ENCODE assay signal across 14 cellular contexts in the genomic region with DNA sequence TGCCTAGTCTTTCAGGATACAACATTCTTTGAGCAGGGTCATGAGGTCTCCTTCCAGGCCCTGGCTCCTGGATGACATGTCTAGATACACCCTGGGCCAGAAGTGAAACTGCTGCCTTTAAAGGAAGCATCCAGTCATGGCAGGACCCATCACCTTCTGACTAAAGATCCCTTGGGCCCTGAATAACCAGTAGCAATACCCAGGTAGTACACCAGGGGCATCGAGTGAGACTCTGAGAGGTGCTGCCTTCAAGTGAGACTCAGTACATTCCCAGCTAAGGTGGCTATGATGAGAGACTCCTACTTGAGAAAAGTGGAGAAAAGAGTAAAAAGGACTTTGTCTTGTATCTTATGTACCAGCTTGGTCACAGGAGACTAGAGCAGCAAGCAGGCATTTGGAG. TPM values are rescaled to one million over a fixed set of nuclear protein-coding genes. Genes with fewer than 3 reads are reported as not detected.
DNase-seq lines count a peak whose midpoint lies in the region; ATAC-seq, FAIRE-seq and TF ChIP-seq lines count a peak whose summit lies in the region.
"Had no signal": no experiment of that assay in that cellular context is flagged by ENCODE, and none has a peak within 500 bp of the region (broad histone marks: within the 10 kb centered on the region; RNA-seq: fewer than 3 reads in every experiment).

No MANE protein-coding gene starts in this region.

- no peak for TF ChIP-seq RAD21 in GM12878 (IDR thresholded peaks at IDR 0.05; ENCODE audit: insufficient read depth, low read depth, low read length)

- no peak overlapping the region for H3K4me3 ChIP-seq in Karpas-422 (ENCODE audit: low read length)
- no peak overlapping the region for H3K4me3 ChIP-seq in GM12878
- H3K4me3 ChIP-seq in thyroid gland (replicated peaks in 1 of 3) = no peak overlapping the region
- H3K4me3 ChIP-seq: GM23248 had no signal

- no peak overlapping the region for H3K9ac ChIP-seq in Karpas-422 (ENCODE audit: low read length)
- H3K9ac ChIP-seq in GM12878 (ENCODE audit: control insufficient read depth, insufficient read depth, low read length) = no peak overlapping the region
- H3K9ac ChIP-seq: GM23248 had no signal

- POLR2A ChIA-PET in GM12878 (lab: Charles Lee) = no interaction called here
- POLR2A ChIA-PET in naive thymus-derived CD8-positive, alpha-beta T cell (lab: Charles Lee) = no interaction called here

- no peak for TF ChIP-seq POLR2A in GM12878 (IDR thresholded peaks at IDR 0.05; ENCODE audit: low read depth, low read length)
- no peak for TF ChIP-seq POLR2A in thyroid gland (IDR thresholded peaks at IDR 0.05)

- H3K9me3 Mint-ChIP-seq in stimulated activated naive CD8-positive, alpha-beta T cell treated with anti-CD3 and anti-CD28 coated beads, Interleukin-15, amount 100 ng/mL, for 72 hours = no peaks in the 10 kb centered on the region
- peaks cover 0 to 11% (median 3%) of the 10 kb centered on the region in 9 donors for H3K9me3 Mint-ChIP-seq in naive thymus-derived CD8-positive, alpha-beta T cell
- H3K9me3 Mint-ChIP-seq: natural killer cell had no signal

- H2AFZ ChIP-seq in Karpas-422 (ENCODE audit: low read length) = no peak overlapping the region
- H2AFZ ChIP-seq in GM12878 (ENCODE audit: control insufficient read depth, low read depth, low read length) = no peak overlapping the region
- H2AFZ ChIP-seq: GM23248 had no signal

- RAD21 ChIA-PET in GM12878 (lab: Charles Lee; ENCODE audit: unreplicated experiment) = no interaction called here

- H3K36me3 ChIP-seq in Karpas-422 (ENCODE audit: insufficient read depth, low read length) = no peaks in the 10 kb centered on the region
- no peaks in the 10 kb centered on the region for H3K36me3 ChIP-seq in GM12878 (ENCODE audit: control insufficient read depth in 2 of 2, insufficient read depth in 2 of 2, low read length in 1 of 2)
- no peaks in the 10 kb centered on the region for H3K36me3 ChIP-seq in thyroid gland

- no peak for FAIRE-seq in GM12878 (lab: Jason Lieb, UNC)

- H3K4me1 ChIP-seq in Karpas-422 (ENCODE audit: low read length) = no peaks in the 10 kb centered on the region
- no peaks in the 10 kb centered on the region for H3K4me1 ChIP-seq in GM12878 (ENCODE audit: control insufficient read depth, insufficient read depth, low read length)
- no peaks in the 10 kb centered on the region for H3K4me1 ChIP-seq in thyroid gland

- DNase-seq in stimulated activated naive CD8-positive, alpha-beta T cell treated with anti-CD3 and anti-CD28 coated beads, Interleukin-15, Interleukin-2, amounts not matched to agents 100 U/mL and 50 U/mL, for 24 hours = peak; percentile 4
- no peak for DNase-seq in stimulated activated naive CD8-positive, alpha-beta T cell treated with anti-CD3 and anti-CD28 coated beads, Interleukin-15, amount 100 ng/mL, for 72 hours
- DNase-seq in Karpas-422 = peak; percentile 59
- DNase-seq in GM12878 (ENCODE audit: low read depth, low spot score) = no peak
- no peak for DNase-seq in thyroid gland
- no peak for DNase-seq in NCI-H187 (lab: John Stamatoyannopoulos, UW)
- DNase-seq in naive thymus-derived CD8-positive, alpha-beta T cell = no peak
- DNase-seq: activated T-cell treated with anti-CD3 and anti-CD28 coated beads, Interleukin-2, amount 50 U/mL, for 48 hours; GM23248; natural killer cell; NCI-H1105 treated with DMSO at 0.1 percent for 48 hours; substantia nigra had no signal

- H4K20me1 ChIP-seq in Karpas-422 (ENCODE audit: insufficient read depth, low read depth, low read length) (no peaks in the 10 kb centered on the region), GM12878 (ENCODE audit: control insufficient read depth, insufficient read depth) (no peaks in the 10 kb centered on the region)

- no peak overlapping the region for H3K4me3 Mint-ChIP-seq in stimulated activated naive CD8-positive, alpha-beta T cell treated with anti-CD3 and anti-CD28 coated beads, Interleukin-15, amount 100 ng/mL, for 72 hours
- H3K4me3 Mint-ChIP-seq in naive thymus-derived CD8-positive, alpha-beta T cell = no peak overlapping the region
- H3K4me3 Mint-ChIP-seq: natural killer cell had no signal

- H3K9me3 ChIP-seq in Karpas-422 (ENCODE audit: low read length) (no peaks in the 10 kb centered on the region), GM12878 (replicated peaks; ENCODE audit: control insufficient read depth, insufficient read depth, low read length) (no peaks in the 10 kb centered on the region), thyroid gland (no peaks in the 10 kb centered on the region)

- no peaks in the 10 kb centered on the region for H3K4me1 Mint-ChIP-seq in stimulated activated naive CD8-positive, alpha-beta T cell treated with anti-CD3 and anti-CD28 coated beads, Interleukin-15, amount 100 ng/mL, for 72 hours
- no peaks in the 10 kb centered on the region for H3K4me1 Mint-ChIP-seq in naive thymus-derived CD8-positive, alpha-beta T cell
- H3K4me1 Mint-ChIP-seq: natural killer cell had no signal

- H3K27ac ChIP-seq in Karpas-422 (ENCODE audit: low read length) = no peak overlapping the region
- H3K27ac ChIP-seq in GM12878 (ENCODE audit: control insufficient read depth, insufficient read depth) = no peak overlapping the region
- H3K27ac ChIP-seq in thyroid gland = no peak overlapping the region
- H3K27ac ChIP-seq: GM23248 had no signal

- in situ Hi-C loops in GM12878 (cut with MboI) = no loop called here

- peak in 1 of 3 experiments; percentile 32; a peak in 1 of 6 replicates for TF ChIP-seq CTCF in GM12878 (IDR thresholded peaks at IDR 0.05 in 2 of 3, conservative IDR thresholded peaks at IDR 0.05 in 1 of 3; ENCODE audit: control insufficient read depth in 2 of 3, extremely low read depth in 1 of 3, insufficient read depth in 1 of 3, low read depth in 3 of 3, low read length in 3 of 3)
- no peak for TF ChIP-seq CTCF in thyroid gland (IDR thresholded peaks at IDR 0.05)

- intact Hi-C loops in GM12878 (cut with micrococcal nuclease; ENCODE audit: unreplicated experiment) = no loop called here
- intact Hi-C loops in thyroid gland (cut with DNase I) = no loop called here

- SMC1A ChIA-PET in GM12878 (lab: Charles Lee; ENCODE audit: uncharacterized antibody, unreplicated experiment) = no interaction called here

- no peaks in the 10 kb centered on the region for H3K9me2 ChIP-seq in Karpas-422 (replicated peaks; ENCODE audit: insufficient read depth, low read length)

- H3K79me2 ChIP-seq in Karpas-422 (ENCODE audit: low read length) (no peaks in the 10 kb centered on the region), GM12878 (ENCODE audit: control insufficient read depth, insufficient read depth, low read length) (no peaks in the 10 kb centered on the region)

- peak overlapping the region in 1 of 2 donors; percentile 3 for H3K27ac Mint-ChIP-seq in stimulated activated naive CD8-positive, alpha-beta T cell treated with anti-CD3 and anti-CD28 coated beads, Interleukin-15, amount 100 ng/mL, for 72 hours
- H3K27ac Mint-ChIP-seq in naive thymus-derived CD8-positive, alpha-beta T cell = no peak overlapping the region
- H3K27ac Mint-ChIP-seq: natural killer cell had no signal

- 0% methylated on average over 1 of the region's 1 CpG for WGBS in GM12878 (ENCODE audit: insufficient coverage, insufficient replicate concordance, low lambda C conversion rate, missing lambda C conversion rate)
- WGBS in thyroid gland, 2 donors = 80 to 83% methylated on average over 1 of the region's 1 CpG

- peaks cover 0 to 3% (median 0%) of the 10 kb centered on the region in 3 donors for H3K36me3 Mint-ChIP-seq in naive thymus-derived CD8-positive, alpha-beta T cell
- H3K36me3 Mint-ChIP-seq: natural killer cell had no signal

- H3K27me3 ChIP-seq in Karpas-422 (ENCODE audit: low read length) (no peaks in the 10 kb centered on the region), GM12878 (replicated peaks in 1 of 2; ENCODE audit: control insufficient read depth in 2 of 2, insufficient read depth in 2 of 2, low read length in 1 of 2) (no peaks in the 10 kb centered on the region), thyroid gland (no peaks in the 10 kb centered on the region)

- no peak for ATAC-seq in stimulated activated naive CD8-positive, alpha-beta T cell treated with anti-CD3 and anti-CD28 coated beads, Interleukin-15, Interleukin-2, amounts not matched to agents 100 U/mL and 50 U/mL, for 24 hours
- ATAC-seq in stimulated activated naive CD8-positive, alpha-beta T cell treated with anti-CD3 and anti-CD28 coated beads, Interleukin-15, amount 100 ng/mL, for 72 hours = no peak
- ATAC-seq in GM12878 = peak; percentile 55; the same call in 1 of the 3 replicates
- no peak for ATAC-seq in GM21360 (IDR thresholded peaks at IDR 0.05; ENCODE audit: unreplicated experiment)
- ATAC-seq in naive thymus-derived CD8-positive, alpha-beta T cell = no peak
- ATAC-seq: natural killer cell had no signal

- BruUV-seq in GM12878 (replicated peaks; lab: Mats Ljungman, UMichigan) = no TSS peak

- peaks cover 53% of the 10 kb centered on the region for H3K27me3 Mint-ChIP-seq in stimulated activated naive CD8-positive, alpha-beta T cell treated with anti-CD3 and anti-CD28 coated beads, Interleukin-15, amount 100 ng/mL, for 72 hours
- peaks cover 20 to 48% (median 30%) of the 10 kb centered on the region in 5 donors for H3K27me3 Mint-ChIP-seq in naive thymus-derived CD8-positive, alpha-beta T cell

- H3K4me2 ChIP-seq in Karpas-422 (ENCODE audit: low read depth, low read length, poor library complexity, severe bottlenecking) = no peak overlapping the region
- H3K4me2 ChIP-seq in GM12878 (ENCODE audit: control insufficient read depth, insufficient read depth) = no peak overlapping the region

- CTCF ChIA-PET in GM12878 (lab: Yijun Ruan, JAX) = no interaction called here

- no peak for TF ChIP-seq EP300 in GM12878 (IDR thresholded peaks at IDR 0.05; ENCODE audit: borderline replicate concordance in 1 of 2, control insufficient read depth in 1 of 2, low read depth in 2 of 2, low read length in 2 of 2)

RNA-seq across cellular contexts. Expression of a gene that starts 23.5 kb away (rescaled TPM):
- not detected in 2 replicates for total RNA-seq in Karpas-422 (2014; rRNA removed; shearing (Covaris generic); ENCODE audit: low replicate concordance)
- total RNA-seq in GM12878 (2013; cell fraction: nucleolus; rRNA removed) = not detected in 2 replicates
- total RNA-seq in GM12878 (2014; rRNA removed) = not detected in 2 replicates
- not detected in 2 replicates for total RNA-seq in GM12878 (2014; rRNA removed; fragmentation: Illumina TruSeq; extraction: Trizol)
- not detected in 2 replicates for total RNA-seq in GM12878 (2021)
- not detected for polyA plus RNA-seq in GM12878 (2011; ENCODE audit: low read depth)
- polyA plus RNA-seq in GM12878 (2011; rRNA removed) = not detected in 2 replicates
- not detected in 2 replicates for polyA plus RNA-seq in GM12878 (2011; cell fraction: cytosol; rRNA removed)
- not detected in 2 replicates for polyA plus RNA-seq in GM12878 (2011; cell fraction: nucleus; rRNA removed)
- not detected in 2 replicates for polyA plus RNA-seq in GM12878 (2012)
- not detected in 2 replicates for polyA plus RNA-seq in GM12878 (2014; fragmentation: Illumina TruSeq; extraction: Trizol)
- under 1 TPM in 1 of 2 experiments, not detected in 1; 0.10 TPM for polyA plus RNA-seq in GM12878 (2014; fragmentation: Nextera tagmentation; extraction: Ambion mirVana)
- polyA plus RNA-seq in GM12878 (2014; rRNA removed) = not detected in 2 replicates
- not detected for polyA plus RNA-seq in GM12878 (2016; fragmentation: Nextera tagmentation; extraction: Ambion mirVana)
- polyA minus RNA-seq in GM12878 (2011; rRNA and poly(A)+ RNA removed) = not detected in 2 replicates
- not detected in 2 replicates for polyA minus RNA-seq in GM12878 (2011; cell fraction: cytosol; rRNA and poly(A)+ RNA removed)
- polyA minus RNA-seq in GM12878 (2011; cell fraction: nucleus; rRNA and poly(A)+ RNA removed) = not detected in 2 replicates
- not detected for total RNA-seq in thyroid gland
- not detected for total RNA-seq in naive thymus-derived CD8-positive, alpha-beta T cell
- polyA plus RNA-seq in naive thymus-derived CD8-positive, alpha-beta T cell = not detected
- total RNA-seq: GM23248, lung microvascular endothelial cell, natural killer cell had no signal
- polyA plus RNA-seq: GM23248 had no signal

RNA-seq across cellular contexts. Expression of a gene that starts 33.7 kb away (rescaled TPM):
- not detected in 2 replicates for total RNA-seq in Karpas-422 (2014; rRNA removed; shearing (Covaris generic); ENCODE audit: low replicate concordance)
- total RNA-seq in GM12878 (2013; cell fraction: nucleolus; rRNA removed) = not detected in 2 replicates
- total RNA-seq in GM12878 (2014; rRNA removed) (not detected in 2 replicates), GM12878 (2014; rRNA removed; fragmentation: Illumina TruSeq; extraction: Trizol) (not detected in 2 replicates), GM12878 (2021) (not detected in 2 replicates), thyroid gland (not detected)
- polyA plus RNA-seq in GM12878 (2011; ENCODE audit: low read depth) = not detected
- polyA plus RNA-seq in GM12878 (2011; rRNA removed) (not detected in 2 replicates), GM12878 (2014; fragmentation: Illumina TruSeq; extraction: Trizol) (not detected in 2 replicates), GM12878 (2014; fragmentation: Nextera tagmentation; extraction: Ambion mirVana) (not detected), GM12878 (2014; rRNA removed) (not detected in 2 replicates), GM12878 (2016; fragmentation: Nextera tagmentation; extraction: Ambion mirVana) (not detected)
- not detected in 2 replicates for polyA plus RNA-seq in GM12878 (2011; cell fraction: cytosol; rRNA removed)
- polyA plus RNA-seq in GM12878 (2011; cell fraction: nucleus; rRNA removed) = not detected in 2 replicates
- not detected in 2 replicates for polyA plus RNA-seq in GM12878 (2012)
- polyA minus RNA-seq in GM12878 (2011; rRNA and poly(A)+ RNA removed) = not detected in 2 replicates
- polyA minus RNA-seq in GM12878 (2011; cell fraction: cytosol; rRNA and poly(A)+ RNA removed) = not detected in 2 replicates
- polyA minus RNA-seq in GM12878 (2011; cell fraction: nucleus; rRNA and poly(A)+ RNA removed) = not detected in 2 replicates
- total RNA-seq in naive thymus-derived CD8-positive, alpha-beta T cell = not detected
- not detected for polyA plus RNA-seq in naive thymus-derived CD8-positive, alpha-beta T cell
- total RNA-seq: GM23248, lung microvascular endothelial cell, natural killer cell had no signal
- polyA plus RNA-seq: GM23248 had no signal

RNA-seq across cellular contexts. Expression of a gene that starts 45.8 kb away (rescaled TPM):
- total RNA-seq in Karpas-422 (2014; rRNA removed; shearing (Covaris generic); ENCODE audit: low replicate concordance) = not detected in 2 replicates
- total RNA-seq in GM12878 (2013; cell fraction: nucleolus; rRNA removed) = not detected in 2 replicates
- not detected in 2 replicates for total RNA-seq in GM12878 (2014; rRNA removed)
- total RNA-seq in GM12878 (2014; rRNA removed; fragmentation: Illumina TruSeq; extraction: Trizol) = not detected in 2 replicates
- total RNA-seq in GM12878 (2021) = not detected in 2 replicates
- polyA plus RNA-seq in GM12878 (2011; ENCODE audit: low read depth) = not detected
- not detected in 2 replicates for polyA plus RNA-seq in GM12878 (2011; rRNA removed)
- polyA plus RNA-seq in GM12878 (2011; cell fraction: cytosol; rRNA removed) = not detected in 2 replicates
- polyA plus RNA-seq in GM12878 (2011; cell fraction: nucleus; rRNA removed) = not detected in 2 replicates
- polyA plus RNA-seq in GM12878 (2012) = not detected in 2 replicates
- not detected in 2 replicates for polyA plus RNA-seq in GM12878 (2014; fragmentation: Illumina TruSeq; extraction: Trizol)
- polyA plus RNA-seq in GM12878 (2014; fragmentation: Nextera tagmentation; extraction: Ambion mirVana) = not detected
- not detected in 2 replicates for polyA plus RNA-seq in GM12878 (2014; rRNA removed)
- polyA plus RNA-seq in GM12878 (2016; fragmentation: Nextera tagmentation; extraction: Ambion mirVana) = not detected
- polyA minus RNA-seq in GM12878 (2011; rRNA and poly(A)+ RNA removed) = not detected in 2 replicates
- polyA minus RNA-seq in GM12878 (2011; cell fraction: cytosol; rRNA and poly(A)+ RNA removed) = not detected in 2 replicates
- polyA minus RNA-seq in GM12878 (2011; cell fraction: nucleus; rRNA and poly(A)+ RNA removed) = not detected in 2 replicates
- not detected for total RNA-seq in thyroid gland
- total RNA-seq in naive thymus-derived CD8-positive, alpha-beta T cell = not detected
- polyA plus RNA-seq in naive thymus-derived CD8-positive, alpha-beta T cell = not detected
- total RNA-seq: GM23248, lung microvascular endothelial cell, natural killer cell had no signal
- polyA plus RNA-seq: GM23248 had no signal

RNA-seq across cellular contexts. Expression of a gene that starts 56.6 kb away (rescaled TPM):
- total RNA-seq in Karpas-422 (2014; rRNA removed; shearing (Covaris generic); ENCODE audit: low replicate concordance) = not detected in 2 replicates
- not detected in 2 replicates for total RNA-seq in GM12878 (2013; cell fraction: nucleolus; rRNA removed)
- total RNA-seq in GM12878 (2014; rRNA removed) (not detected in 2 replicates), GM12878 (2014; rRNA removed; fragmentation: Illumina TruSeq; extraction: Trizol) (not detected in 2 replicates), GM12878 (2021) (not detected in 2 replicates), thyroid gland (not detected)
- polyA plus RNA-seq in GM12878 (2011; ENCODE audit: low read depth) = not detected
- polyA plus RNA-seq in GM12878 (2011; rRNA removed) (not detected in 2 replicates), GM12878 (2014; fragmentation: Illumina TruSeq; extraction: Trizol) (not detected in 2 replicates), GM12878 (2014; fragmentation: Nextera tagmentation; extraction: Ambion mirVana) (not detected), GM12878 (2014; rRNA removed) (not detected in 2 replicates), GM12878 (2016; fragmentation: Nextera tagmentation; extraction: Ambion mirVana) (not detected)
- not detected in 2 replicates for polyA plus RNA-seq in GM12878 (2011; cell fraction: cytosol; rRNA removed)
- polyA plus RNA-seq in GM12878 (2011; cell fraction: nucleus; rRNA removed) = not detected in 2 replicates
- not detected in 2 replicates for polyA plus RNA-seq in GM12878 (2012)
- polyA minus RNA-seq in GM12878 (2011; rRNA and poly(A)+ RNA removed) = not detected in 2 replicates
- polyA minus RNA-seq in GM12878 (2011; cell fraction: cytosol; rRNA and poly(A)+ RNA removed) = not detected in 2 replicates
- not detected in 2 replicates for polyA minus RNA-seq in GM12878 (2011; cell fraction: nucleus; rRNA and poly(A)+ RNA removed)
- not detected for total RNA-seq in naive thymus-derived CD8-positive, alpha-beta T cell
- polyA plus RNA-seq in naive thymus-derived CD8-positive, alpha-beta T cell = not detected
- total RNA-seq: GM23248, lung microvascular endothelial cell had no signal
- polyA plus RNA-seq: GM23248 had no signal

Comparison
In these comparisons a context has a peak if more than half of its experiments do, and no peak if none do; other contexts are left out.
1. DNase-seq: peak in stimulated activated naive CD8-positive, alpha-beta T cell treated with anti-CD3 and anti-CD28 coated beads, Interleukin-15, Interleukin-2, amounts not matched to agents 100 U/mL and 50 U/mL, for 24 hours (single experiment) and Karpas-422 (single experiment); none in stimulated activated naive CD8-positive, alpha-beta T cell treated with anti-CD3 and anti-CD28 coated beads, Interleukin-15, amount 100 ng/mL, for 72 hours (0 of 2), GM12878 (single experiment), thyroid gland (0 of 2), NCI-H187 (0 of 2) and naive thymus-derived CD8-positive, alpha-beta T cell (0 of 10).